Comparison of ENCODE assay signal across 1 cellular context in genomic region chr12:31732926-31733548, GRCh38.
TF ChIP-seq lines count a peak whose summit lies in the region.

No MANE protein-coding gene starts in this region.

TF ChIP-seq in K562, 482 proteins besides CTCF, POLR2A, EP300 and RAD21 (continued from another document and continues in another):
- TF ChIP-seq VEZF1 (CRISPR knock-in tag; IDR thresholded peaks at IDR 0.05) (0 out of 2 replicates have a peak, but pooled peaks have one; percentile 13), HMBOX1 (IDR thresholded peaks at IDR 0.05) (peak; percentile 45; the same call in 1 of the 2 replicates), USF1 (CRISPR knock-in tag; IDR thresholded peaks at IDR 0.05) (no peak), SMARCA5 (IDR thresholded peaks at IDR 0.05) (0 out of 2 replicates have a peak, but pooled peaks have one; percentile 71), TEAD2 (tag; IDR thresholded peaks at IDR 0.05) (peak; percentile 69), SMARCE1 (IDR thresholded peaks at IDR 0.05) (peak; percentile 91), CUX1 (CRISPR knock-in tag; IDR thresholded peaks at IDR 0.05) (no peak), XRCC5 (IDR thresholded peaks at IDR 0.05; ENCODE audit: low read depth, low read length) (no peak), CHD4 (IDR thresholded peaks at IDR 0.05; ENCODE audit: insufficient read depth, insufficient replicate concordance, low read depth, low read length, poor library complexity, severe bottlenecking) (no peak), FOXJ3 (CRISPR knock-in tag; IDR thresholded peaks at IDR 0.05) (no peak), SP2 (IDR thresholded peaks at IDR 0.05; ENCODE audit: extremely low read depth, low read depth, low read length, poor library complexity, severe bottlenecking) (no peak), JUND (IDR thresholded peaks at IDR 0.05; ENCODE audit: borderline replicate concordance, low read depth, low read length) (peak; percentile 98), JUND (tag; IDR thresholded peaks at IDR 0.05; ENCODE audit: borderline replicate concordance, low read depth, low read length) (peak; percentile 97; the same call in 2 of the 3 replicates), SIX5 (IDR thresholded peaks at IDR 0.05; ENCODE audit: borderline replicate concordance in 1 of 2, insufficient read depth in 1 of 2, low read depth in 1 of 2, low read length in 2 of 2) (no peak), IRF9 (tag; IDR thresholded peaks at IDR 0.05) (no peak), BACH1 (tag; IDR thresholded peaks at IDR 0.05) (peak; percentile 58), ZNF146 (CRISPR knock-in tag; IDR thresholded peaks at IDR 0.05; ENCODE audit: unreplicated experiment) (no peak), STAT5B (CRISPR knock-in tag; IDR thresholded peaks at IDR 0.05) (no peak), ZNF740 (CRISPR knock-in tag; IDR thresholded peaks at IDR 0.05) (no peak), ZNF740 (tag; IDR thresholded peaks at IDR 0.05) (no peak), TBP (optimal IDR thresholded peaks at IDR 0.05; ENCODE audit: low read depth, low read length) (peak; percentile 32), ZNF561 (CRISPR knock-in tag; conservative IDR thresholded peaks at IDR 0.05) (no peak), ZNF311 (CRISPR knock-in tag; IDR thresholded peaks at IDR 0.05) (no peak), PRDM10 (IDR thresholded peaks at IDR 0.05; ENCODE audit: partially characterized antibody) (peak; percentile 26), NCOR1 (IDR thresholded peaks at IDR 0.05) (peak; percentile 31; the same call in 1 of the 2 replicates), ZNF507 (tag; conservative IDR thresholded peaks at IDR 0.05) (no peak), GATAD2B (IDR thresholded peaks at IDR 0.05; ENCODE audit: borderline replicate concordance) (peak; percentile 33; the same call in 1 of the 2 replicates), SMAD1 (IDR thresholded peaks at IDR 0.05; ENCODE audit: low read depth, low read length, partially characterized antibody) (no peak), ZNF644 (tag; IDR thresholded peaks at IDR 0.05; ENCODE audit: low read depth) (no peak), ZNF253 (CRISPR knock-in tag; conservative IDR thresholded peaks at IDR 0.05) (no peak), ESRRB (CRISPR knock-in tag; IDR thresholded peaks at IDR 0.05; ENCODE audit: borderline replicate concordance) (no peak), PRMT5 (CRISPR knock-in tag; IDR thresholded peaks at IDR 0.05) (no peak), HNRNPLL (IDR thresholded peaks at IDR 0.05; ENCODE audit: low read depth, low read length, poor library complexity, severe bottlenecking) (no peak), XRCC3 (IDR thresholded peaks at IDR 0.05) (no peak), KHSRP (IDR thresholded peaks at IDR 0.05) (no peak), BCLAF1 (IDR thresholded peaks at IDR 0.05; ENCODE audit: borderline replicate concordance in 1 of 2, control insufficient read depth in 1 of 2, low read depth in 2 of 2, low read length in 1 of 2) (no peak), ZNF133 (CRISPR knock-in tag; IDR thresholded peaks at IDR 0.05) (no peak), ZNF277 (CRISPR knock-in tag; IDR thresholded peaks at IDR 0.05; ENCODE audit: borderline replicate concordance) (no peak), RBM22 (IDR thresholded peaks at IDR 0.05; ENCODE audit: low read depth, low read length, poor library complexity, severe bottlenecking) (no peak), MBD1 (CRISPR knock-in tag; IDR thresholded peaks at IDR 0.05) (no peak), ZNF282 (CRISPR knock-in tag; IDR thresholded peaks at IDR 0.05) (no peak), TGIF2 (CRISPR knock-in tag; IDR thresholded peaks at IDR 0.05) (no peak)
